ENCODE assay signal across 7 cellular contexts in genomic region chr2:44134848-44135247, GRCh38.
"Had no signal": no experiment of that assay in that cellular context is flagged by ENCODE, and none has a peak within 500 bp of the region (broad histone marks: within the 10 kb centered on the region; RNA-seq: fewer than 3 reads in every experiment).

No MANE protein-coding gene starts in this region.

- DNase-seq: activated CD4-positive, alpha-beta T cell treated with anti-CD3 and anti-CD28 coated beads, Interleukin-2, amount 10 ng/mL, durations not matched to agents 7 days and 5 days; activated CD8-positive, alpha-beta memory T cell treated with anti-CD3 and anti-CD28 coated beads for 24 hours; activated naive CD8-positive, alpha-beta T cell treated with anti-CD3 and anti-CD28 coated beads for 36 hours; cerebellar nuclear complex; erythroblast had no signal

- ATAC-seq: natural killer cell treated with Interleukin-12 subunit alpha and Interleukin-12 subunit beta and Interleukin-15 and Interleukin-18, amount 100 ng/mL, for 72 hours; stimulated activated effector memory CD8-positive, alpha-beta T cell treated with anti-CD3 and anti-CD28 coated beads, Interleukin-12 subunit alpha, Interleukin-12 subunit beta, amount 100 ng/mL, for 72 hours had no signal
